In genomic region chr20:51385941-51386530, GRCh38 we compare ENCODE assay signal across 8 cellular contexts.
DNase-seq lines count a peak whose midpoint lies in the region; ATAC-seq and TF ChIP-seq lines count a peak whose summit lies in the region.

No MANE protein-coding gene starts in this region.

- intact Hi-C loops in activated T-helper 2 cell treated with anti-CD3 and anti-CD28 coated beads, Interferon-gamma antibody, Interleukin-2, Interleukin-4, amounts not matched to agents 10 μg/mL and 5 μg/mL and 100 μg/mL, durations not matched to agents 14 hours and 24 hours and 36 hours (cut with micrococcal nuclease), result loop anchor here (1.0 to 5.0 kb wide), 5 partner anchors 36 to 209 kb away; no protein-coding TSS in a partner anchor

- DNase-seq in BJ (ENCODE audit: low read depth) (no peak), RKO (ENCODE audit: low spot score) (peak; percentile 34), cardiac fibroblast (ENCODE audit: low read depth in 2 of 2) (peak; percentile 61 to 63), lung microvascular endothelial cell (ENCODE audit: low read depth in 2 of 2) (peak; percentile 71 to 75)
- no peak for DNase-seq in activated T-helper 2 cell treated with anti-CD3 and anti-CD28 coated beads, Interferon-gamma antibody, Interleukin-2, Interleukin-4, amounts not matched to agents 10 μg/mL and 5 μg/mL and 100 μg/mL, durations not matched to agents 14 hours and 24 hours and 36 hours (ENCODE audit: low spot score)

- no peak overlapping the region for H3K27ac Mint-ChIP-seq in activated T-helper 2 cell treated with anti-CD3 and anti-CD28 coated beads, Interferon-gamma antibody, Interleukin-2, Interleukin-4, amounts not matched to agents 10 μg/mL and 5 μg/mL and 100 μg/mL, durations not matched to agents 14 hours and 24 hours and 36 hours

- POLR2A ChIA-PET in BJ (lab: Charles Lee), result no interaction called here

- TF ChIP-seq CTCF in BJ (IDR thresholded peaks at IDR 0.05; ENCODE audit: insufficient read depth, low read depth, low read length) (peak; percentile 75), cardiac fibroblast (IDR thresholded peaks at IDR 0.05; ENCODE audit: low read depth, low read length) (peak; percentile 76)

- H3K4me1 Mint-ChIP-seq in activated T-helper 2 cell treated with anti-CD3 and anti-CD28 coated beads, Interferon-gamma antibody, Interleukin-2, Interleukin-4, amounts not matched to agents 10 μg/mL and 5 μg/mL and 100 μg/mL, durations not matched to agents 14 hours and 24 hours and 36 hours (ENCODE audit: low read depth), result peaks cover 62% of the 10 kb centered on the region

- H3K4me3 ChIP-seq in BJ (ENCODE audit: low read depth, low read length), result no peak overlapping the region
- no peak overlapping the region for H3K4me3 ChIP-seq in cardiac fibroblast (replicated peaks in 1 of 2; ENCODE audit: low read depth in 2 of 2, low read length in 2 of 2)

- H3K4me3 Mint-ChIP-seq in activated T-helper 2 cell treated with anti-CD3 and anti-CD28 coated beads, Interferon-gamma antibody, Interleukin-2, Interleukin-4, amounts not matched to agents 10 μg/mL and 5 μg/mL and 100 μg/mL, durations not matched to agents 14 hours and 24 hours and 36 hours (ENCODE audit: low read depth), result no peak overlapping the region

- CTCF ChIA-PET in BJ (lab: Yijun Ruan, JAX), result interaction anchor here (0.7 to 4.0 kb wide), 28 partner anchors 10 to 405 kb away, joined by 3 to 84 read pairs (median 4); no protein-coding TSS in a partner anchor

- H3K36me3 ChIP-seq in BJ (ENCODE audit: control insufficient read depth, insufficient read depth, low read length), result no peaks in the 10 kb centered on the region

- H3K27me3 ChIP-seq in BJ (ENCODE audit: control insufficient read depth, insufficient read depth, low read length), result no peaks in the 10 kb centered on the region

- peak; percentile 56 for ATAC-seq in GM19395 (IDR thresholded peaks at IDR 0.05; ENCODE audit: unreplicated experiment)
- no peak for ATAC-seq in esophagus mucosa
- ATAC-seq in GM21423 (IDR thresholded peaks at IDR 0.05; ENCODE audit: unreplicated experiment), result no peak

- peaks cover 60% of the 10 kb centered on the region for H3K36me3 Mint-ChIP-seq in activated T-helper 2 cell treated with anti-CD3 and anti-CD28 coated beads, Interferon-gamma antibody, Interleukin-2, Interleukin-4, amounts not matched to agents 10 μg/mL and 5 μg/mL and 100 μg/mL, durations not matched to agents 14 hours and 24 hours and 36 hours (ENCODE audit: low read depth)

- no peaks in the 10 kb centered on the region for H3K9me3 Mint-ChIP-seq in activated T-helper 2 cell treated with anti-CD3 and anti-CD28 coated beads, Interferon-gamma antibody, Interleukin-2, Interleukin-4, amounts not matched to agents 10 μg/mL and 5 μg/mL and 100 μg/mL, durations not matched to agents 14 hours and 24 hours and 36 hours

- H3K27me3 Mint-ChIP-seq in activated T-helper 2 cell treated with anti-CD3 and anti-CD28 coated beads, Interferon-gamma antibody, Interleukin-2, Interleukin-4, amounts not matched to agents 10 μg/mL and 5 μg/mL and 100 μg/mL, durations not matched to agents 14 hours and 24 hours and 36 hours (ENCODE audit: low read depth), result no peaks in the 10 kb centered on the region

Comparison
In these comparisons a context has a peak if more than half of its experiments do, and no peak if none do; other contexts are left out.
1. DNase-seq: peak in RKO (single experiment), cardiac fibroblast (2 of 2) and lung microvascular endothelial cell (2 of 2); none in BJ (single experiment) and activated T-helper 2 cell treated with anti-CD3 and anti-CD28 coated beads, Interferon-gamma antibody, Interleukin-2, Interleukin-4, amounts not matched to agents 10 μg/mL and 5 μg/mL and 100 μg/mL, durations not matched to agents 14 hours and 24 hours and 36 hours (single experiment).